13 cellular contexts compared by ENCODE assay signal in genomic region chr3:24154003-24154695, GRCh38.
DNase-seq lines count a peak whose midpoint lies in the region; ATAC-seq and TF ChIP-seq lines count a peak whose summit lies in the region.
"Had no signal": no experiment of that assay in that cellular context is flagged by ENCODE, and none has a peak within 500 bp of the region (broad histone marks: within the 10 kb centered on the region; RNA-seq: fewer than 3 reads in every experiment).

No MANE protein-coding gene starts in this region.

- no peaks in the 10 kb centered on the region for H3K36me3 Mint-ChIP-seq in CD14-positive monocyte

- in situ Hi-C loops in GM13977 (cut with MboI; ENCODE audit: low pct_unique_long_range_greater_than_20kb, low sequenced_read_pairs, unreplicated experiment) = no loop called here

- no peak overlapping the region for H3K27ac Mint-ChIP-seq in CD14-positive monocyte
- H3K27ac Mint-ChIP-seq: CD4-positive, alpha-beta T cell; nephron had no signal

- peak overlapping the region in 1 of 2 donors; percentile 26 for H3K4me3 Mint-ChIP-seq in CD14-positive monocyte
- H3K4me3 Mint-ChIP-seq: CD4-positive, alpha-beta T cell; nephron had no signal

- ATAC-seq in GM19455 (IDR thresholded peaks at IDR 0.05; ENCODE audit: unreplicated experiment) (peak; percentile 81), HG02970 (IDR thresholded peaks at IDR 0.05; ENCODE audit: low FRiP score, unreplicated experiment) (peak; percentile 68)

- H3K9me3 Mint-ChIP-seq in CD14-positive monocyte = peaks cover 0 to 4% (median 0%) of the 10 kb centered on the region in 7 donors
- H3K9me3 Mint-ChIP-seq: CD4-positive, alpha-beta T cell; nephron had no signal

- no peak for TF ChIP-seq CTCF in GM13977 (IDR thresholded peaks at IDR 0.05; ENCODE audit: extremely low read depth, insufficient read depth, missing control alignments)
- no peak for TF ChIP-seq CTCF in CD14-positive monocyte (IDR thresholded peaks at IDR 0.05)

- peaks cover 5% of the 10 kb centered on the region for H3K4me1 Mint-ChIP-seq in CD14-positive monocyte
- H3K4me1 Mint-ChIP-seq: nephron had no signal

- intact Hi-C loops in CD14-positive monocyte (cut with micrococcal nuclease) = no loop called here

- DNase-seq in GM13977 (ENCODE audit: low spot score) = peak; percentile 7
- DNase-seq in OCI-M1 (lab: John Stamatoyannopoulos, UW) = peak; percentile 67
- DNase-seq in islet precursor cell = no peak
- no peak for DNase-seq in NCI-H2107 (lab: John Stamatoyannopoulos, UW)
- DNase-seq in NCI-H2107 treated with DMSO at 0.1 percent for 48 hours (lab: John Stamatoyannopoulos, UW; ENCODE audit: unreplicated experiment) = no peak
- DNase-seq in CD14-positive monocyte (ENCODE audit: low spot score) = no peak
- DNase-seq: activated CD8-positive, alpha-beta memory T cell treated with anti-CD3 and anti-CD28 coated beads for 24 hours; CD4-positive, alpha-beta T cell; NCI-H1105; stimulated activated CD4-positive, alpha-beta T cell treated with anti-CD3 and anti-CD28 coated beads, Interleukin-2, amount 100 ng/mL, for 48 hours had no signal

- H3K27me3 Mint-ChIP-seq in CD14-positive monocyte (ENCODE audit: low read depth in 3 of 3) = peaks cover 0 to 2% (median 1%) of the 10 kb centered on the region in 3 donors

Comparison
In these comparisons a context has a peak if more than half of its experiments do, and no peak if none do; other contexts are left out.
1. DNase-seq: peak in GM13977 (single experiment) and OCI-M1 (single experiment); none in islet precursor cell (single experiment), NCI-H2107 (single experiment), NCI-H2107 treated with DMSO at 0.1 percent for 48 hours (single experiment) and CD14-positive monocyte (single experiment).